In genomic region chr6:28266962-28267694, GRCh38 we compare ENCODE assay signal across 1 cellular context.
A peak's percentile ranks its signal among the peaks of the same experiment; 100 is the strongest.
TF ChIP-seq lines count a peak whose summit lies in the region.

Gene ZSCAN26, plus strand, starts transcription at chr6:28267143. Its CDS starts 4,777 bp downstream, at chr6:28271920.

TF ChIP-seq in HepG2, 621 proteins besides CTCF, POLR2A, EP300 and RAD21 (continued from another document and continues in another):
- TF ChIP-seq USF2 (IDR thresholded peaks at IDR 0.05; ENCODE audit: low read depth, low read length) (no peak), USF2 (CRISPR knock-in tag; IDR thresholded peaks at IDR 0.05; ENCODE audit: borderline replicate concordance) (no peak), ZNF703 (CRISPR knock-in tag; IDR thresholded peaks at IDR 0.05; ENCODE audit: borderline replicate concordance) (no peak), ZFP62 (CRISPR knock-in tag; IDR thresholded peaks at IDR 0.05) (no peak), SRSF9 (IDR thresholded peaks at IDR 0.05; ENCODE audit: borderline replicate concordance, insufficient read depth, low read depth, low read length, poor library complexity, severe bottlenecking) (no peak), THAP11 (CRISPR knock-in tag; IDR thresholded peaks at IDR 0.05) (peak; percentile 84), HNF1A (IDR thresholded peaks at IDR 0.05; ENCODE audit: low read depth) (no peak), HNF1A (CRISPR knock-in tag; IDR thresholded peaks at IDR 0.05; ENCODE audit: borderline replicate concordance) (0 out of 2 replicates have a peak, but pooled peaks have one; percentile 54), ZFP91 (CRISPR knock-in tag; IDR thresholded peaks at IDR 0.05; ENCODE audit: borderline replicate concordance) (peak; percentile 95), ZNF724P (CRISPR knock-in tag; IDR thresholded peaks at IDR 0.05; ENCODE audit: borderline replicate concordance) (no peak; the same call in 1 of the 2 replicates), ZSCAN31 (CRISPR knock-in tag; IDR thresholded peaks at IDR 0.05; ENCODE audit: low read depth) (peak; percentile 75), NFE2L1 (CRISPR knock-in tag; IDR thresholded peaks at IDR 0.05; ENCODE audit: borderline replicate concordance) (0 out of 2 replicates have a peak, but pooled peaks have one; percentile 75), ZBTB7B (CRISPR knock-in tag; IDR thresholded peaks at IDR 0.05) (peak; percentile 89), SP2 (CRISPR knock-in tag; IDR thresholded peaks at IDR 0.05) (no peak), CCDC6 (CRISPR knock-in tag; IDR thresholded peaks at IDR 0.05) (peak; percentile 59; the same call in 1 of the 2 replicates), FOXJ3 (CRISPR knock-in tag; IDR thresholded peaks at IDR 0.05; ENCODE audit: borderline replicate concordance) (peak; percentile 76; the same call in 1 of the 2 replicates), RFXAP (CRISPR knock-in tag; IDR thresholded peaks at IDR 0.05; ENCODE audit: borderline replicate concordance) (peak; percentile 95), ZFX (CRISPR knock-in tag; IDR thresholded peaks at IDR 0.05; ENCODE audit: low read depth) (peak; percentile 100), SIX4 (CRISPR knock-in tag; IDR thresholded peaks at IDR 0.05) (0 out of 2 replicates have a peak, but pooled peaks have one; percentile 40), RBM39 (IDR thresholded peaks at IDR 0.05; ENCODE audit: low read depth, low read length, poor library complexity, severe bottlenecking) (peak; percentile 95), SMAD3 (CRISPR knock-in tag; IDR thresholded peaks at IDR 0.05) (no peak), MAF1 (CRISPR knock-in tag; IDR thresholded peaks at IDR 0.05; ENCODE audit: borderline replicate concordance) (0 out of 2 replicates have a peak, but pooled peaks have one; percentile 70), ZNF747 (CRISPR knock-in tag; IDR thresholded peaks at IDR 0.05; ENCODE audit: borderline replicate concordance) (no peak), KLF11 (CRISPR knock-in tag; IDR thresholded peaks at IDR 0.05) (peak; percentile 86; the same call in 1 of the 2 replicates), ZNF740 (CRISPR knock-in tag; IDR thresholded peaks at IDR 0.05) (no peak), ZUFSP (CRISPR knock-in tag; IDR thresholded peaks at IDR 0.05; ENCODE audit: borderline replicate concordance) (no peak), SNAI1 (CRISPR knock-in tag; IDR thresholded peaks at IDR 0.05; ENCODE audit: borderline replicate concordance) (no peak; the same call in 1 of the 2 replicates), TFAP4 (IDR thresholded peaks at IDR 0.05; ENCODE audit: borderline replicate concordance, low read depth) (peak; percentile 78; the same call in 1 of the 2 replicates), HES4 (CRISPR knock-in tag; IDR thresholded peaks at IDR 0.05; ENCODE audit: borderline replicate concordance) (0 out of 2 replicates have a peak, but pooled peaks have one; percentile 59), SKIL (CRISPR knock-in tag; IDR thresholded peaks at IDR 0.05; ENCODE audit: borderline replicate concordance) (no peak), ZNF652 (CRISPR knock-in tag; IDR thresholded peaks at IDR 0.05; ENCODE audit: borderline replicate concordance, low read depth) (peak; percentile 84), ZNF549 (CRISPR knock-in tag; IDR thresholded peaks at IDR 0.05) (no peak), ZSCAN20 (CRISPR knock-in tag; IDR thresholded peaks at IDR 0.05; ENCODE audit: borderline replicate concordance) (peak; percentile 80; the same call in 1 of the 2 replicates), ZNF460 (CRISPR knock-in tag; IDR thresholded peaks at IDR 0.05; ENCODE audit: borderline replicate concordance) (no peak), ZNF224 (CRISPR knock-in tag; IDR thresholded peaks at IDR 0.05) (no peak), SATB2 (CRISPR knock-in tag; IDR thresholded peaks at IDR 0.05) (peak; percentile 92), NFE2 (CRISPR knock-in tag; IDR thresholded peaks at IDR 0.05) (peak; percentile 23; the same call in 1 of the 2 replicates), ZNF570 (CRISPR knock-in tag; IDR thresholded peaks at IDR 0.05; ENCODE audit: borderline replicate concordance) (no peak), ARID3A (IDR thresholded peaks at IDR 0.05; ENCODE audit: low read depth, low read length) (no peak), ZSCAN9 (CRISPR knock-in tag; IDR thresholded peaks at IDR 0.05; ENCODE audit: borderline replicate concordance) (peak; percentile 71), ZGPAT (CRISPR knock-in tag; IDR thresholded peaks at IDR 0.05) (peak; percentile 92; the same call in 1 of the 2 replicates), MIXL1 (CRISPR knock-in tag; IDR thresholded peaks at IDR 0.05) (0 out of 2 replicates have a peak, but pooled peaks have one; percentile 20), FLYWCH1 (CRISPR knock-in tag; IDR thresholded peaks at IDR 0.05) (no peak), ZNF484 (CRISPR knock-in tag; IDR thresholded peaks at IDR 0.05; ENCODE audit: borderline replicate concordance, low read depth) (no peak), LCORL (IDR thresholded peaks at IDR 0.05) (peak; percentile 27; the same call in 1 of the 2 replicates), LCORL (CRISPR knock-in tag; IDR thresholded peaks at IDR 0.05) (peak; percentile 66; the same call in 1 of the 2 replicates), TFDP2 (CRISPR knock-in tag; IDR thresholded peaks at IDR 0.05) (peak; percentile 74)
